8 cellular contexts compared by ENCODE assay signal in genomic region chr4:82890602-82890912, GRCh38. TPM values are rescaled to one million over a fixed set of nuclear protein-coding genes. Genes with fewer than 3 reads are reported as not detected.
DNase-seq lines count a peak whose midpoint lies in the region; ATAC-seq and TF ChIP-seq lines count a peak whose summit lies in the region.

No MANE protein-coding gene starts in this region.

- peak overlapping the region; percentile 95 for H3K4me3 Mint-ChIP-seq in activated naive CD8-positive, alpha-beta T cell

- H3K9me3 Mint-ChIP-seq in activated naive CD8-positive, alpha-beta T cell (ENCODE audit: low read depth) = no peaks in the 10 kb centered on the region

- peaks cover 48% of the 10 kb centered on the region for H3K4me1 Mint-ChIP-seq in activated naive CD8-positive, alpha-beta T cell (ENCODE audit: low read depth)

- H3K27ac Mint-ChIP-seq in activated naive CD8-positive, alpha-beta T cell = peak overlapping the region; percentile 95

- peak; percentile 34 for ATAC-seq in HG03139 (IDR thresholded peaks at IDR 0.05; ENCODE audit: unreplicated experiment)

- H3K27me3 Mint-ChIP-seq in activated naive CD8-positive, alpha-beta T cell = no peaks in the 10 kb centered on the region

- DNase-seq in BJ (ENCODE audit: low read depth) (no peak), kidney epithelial cell (ENCODE audit: low read depth) (no peak), superior temporal gyrus (ENCODE audit: extremely low spot score) (peak; percentile 38), SKM-1 (lab: John Stamatoyannopoulos, UW; ENCODE audit: unreplicated experiment) (no peak), UCSD-AML1 (lab: John Stamatoyannopoulos, UW; ENCODE audit: unreplicated experiment) (no peak)
- no peak for DNase-seq in activated CD4-positive, alpha-beta T cell treated with anti-CD3 and anti-CD28 coated beads, Interleukin-2, amount 50 U/mL, for 4 hours

- no peak for TF ChIP-seq CTCF in BJ (IDR thresholded peaks at IDR 0.05; ENCODE audit: insufficient read depth, low read depth, low read length)
- no peak for TF ChIP-seq CTCF in kidney epithelial cell (IDR thresholded peaks at IDR 0.05; ENCODE audit: insufficient read depth, low read length, poor library complexity, severe bottlenecking)

- H3K36me3 Mint-ChIP-seq in activated naive CD8-positive, alpha-beta T cell = peaks cover 11% of the 10 kb centered on the region

- H3K4me3 ChIP-seq in BJ (ENCODE audit: low read depth, low read length) = peak overlapping the region; percentile 97
- peak overlapping the region; percentile 88 for H3K4me3 ChIP-seq in kidney epithelial cell (ENCODE audit: low read depth, low read length)

- POLR2A ChIA-PET in BJ (lab: Charles Lee) = no interaction called here

- CTCF ChIA-PET in BJ (lab: Yijun Ruan, JAX) = interaction anchor here (1.7 kb wide), 1 partner anchor 390 kb away, joined by 5 read pairs; no protein-coding TSS in a partner anchor

- H3K27me3 ChIP-seq in BJ (ENCODE audit: control insufficient read depth, insufficient read depth, low read length) = no peaks in the 10 kb centered on the region
- H3K27me3 ChIP-seq in kidney epithelial cell (ENCODE audit: control insufficient read depth, insufficient read depth, low read length) = no peaks in the 10 kb centered on the region

- H3K36me3 ChIP-seq in BJ (ENCODE audit: control insufficient read depth, insufficient read depth, low read length) (peaks cover 3% of the 10 kb centered on the region), kidney epithelial cell (ENCODE audit: control insufficient read depth, insufficient read depth, low read length) (no peaks in the 10 kb centered on the region)

RNA-seq across cellular contexts. Expression of gene SEC31A, which starts 0.4 kb away (rescaled TPM):
- 404 and 451 TPM in 2 replicates for polyA plus RNA-seq in BJ (2011; rRNA removed)
- polyA minus RNA-seq in BJ (2011; rRNA and poly(A)+ RNA removed) = 205 and 291 TPM in 2 replicates
- total RNA-seq in kidney epithelial cell = 159 and 178 TPM in 2 replicates

RNA-seq across cellular contexts. Expression of gene THAP9, which starts 10.0 kb away (rescaled TPM):
- polyA plus RNA-seq in BJ (2011; rRNA removed) = 1.8 and 2.8 TPM in 2 replicates
- polyA minus RNA-seq in BJ (2011; rRNA and poly(A)+ RNA removed) = 1.5 and 3.4 TPM in 2 replicates
- total RNA-seq in kidney epithelial cell = 3.6 and 4.7 TPM in 2 replicates
